In the genomic region with DNA sequence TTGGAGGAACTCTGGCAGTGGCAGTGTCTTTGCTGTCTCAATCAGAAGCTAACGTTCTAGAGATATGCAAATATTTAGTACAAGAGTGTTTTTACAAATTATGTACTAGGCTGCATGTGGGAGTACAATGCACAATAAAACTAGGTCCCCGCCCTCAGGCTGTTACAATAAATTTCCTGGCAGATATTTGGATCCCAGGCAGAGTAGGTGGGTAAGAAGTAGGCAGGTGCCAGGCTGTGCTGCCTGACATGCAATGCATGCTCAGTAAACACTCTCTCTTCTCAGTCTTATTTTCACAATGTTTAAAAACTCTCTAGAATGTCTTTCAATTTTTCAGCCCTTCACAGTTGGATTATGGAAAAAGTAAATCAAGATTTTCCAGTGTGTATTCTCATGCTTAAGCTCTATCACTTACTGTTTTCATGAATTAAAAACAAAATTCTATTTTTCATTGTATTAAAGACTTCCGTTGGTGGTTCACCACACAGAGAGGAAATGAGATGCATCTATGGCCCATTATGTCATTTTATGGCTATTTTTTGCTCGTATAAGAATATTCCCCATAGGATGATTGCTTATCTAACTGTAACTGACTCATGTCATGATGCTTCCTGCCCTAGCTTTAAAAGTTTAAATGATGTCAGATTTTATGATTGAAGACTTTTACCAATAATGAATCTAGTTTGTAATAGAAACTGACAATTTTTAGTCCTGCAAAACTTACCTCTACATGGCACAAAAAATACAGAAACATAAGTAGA, we compare ENCODE assay signal across 1 cellular context.
TF ChIP-seq lines count a peak whose summit lies in the region.

No MANE protein-coding gene starts in this region.

TF ChIP-seq in SK-N-SH, 30 proteins besides CTCF, POLR2A, EP300 and RAD21 (continued from another document):
- TF ChIP-seq, protein P1, sequence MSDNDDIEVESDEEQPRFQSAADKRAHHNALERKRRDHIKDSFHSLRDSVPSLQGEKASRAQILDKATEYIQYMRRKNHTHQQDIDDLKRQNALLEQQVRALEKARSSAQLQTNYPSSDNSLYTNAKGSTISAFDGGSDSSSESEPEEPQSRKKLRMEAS (IDR thresholded peaks at IDR 0.05; ENCODE audit: low read depth), result no peak
- TF ChIP-seq TCF12 (IDR thresholded peaks at IDR 0.05) (peak; percentile 59), NRF1 (IDR thresholded peaks at IDR 0.05; ENCODE audit: low read depth, low read length) (no peak), FOXJ3 (CRISPR knock-in tag; IDR thresholded peaks at IDR 0.05) (no peak), TEAD4 (IDR thresholded peaks at IDR 0.05; ENCODE audit: borderline replicate concordance, insufficient read depth) (no peak), SIN3A (IDR thresholded peaks at IDR 0.05; ENCODE audit: borderline replicate concordance, low read depth, low read length) (no peak), CHD2 (IDR thresholded peaks at IDR 0.05; ENCODE audit: low read length, partially characterized antibody) (no peak), FOXM1 (IDR thresholded peaks at IDR 0.05; ENCODE audit: low read depth) (0 out of 2 replicates have a peak, but pooled peaks have one; percentile 45), MEF2A (IDR thresholded peaks at IDR 0.05; ENCODE audit: borderline replicate concordance, low read depth) (peak; percentile 68), NFIC (IDR thresholded peaks at IDR 0.05; ENCODE audit: borderline replicate concordance) (no peak), GATA2 (CRISPR knock-in tag; IDR thresholded peaks at IDR 0.05) (no peak), SMC3 (IDR thresholded peaks at IDR 0.05; ENCODE audit: low read depth, low read length) (no peak), POLR2AphosphoS5 (IDR thresholded peaks at IDR 0.05; ENCODE audit: low read depth, low read length) (no peak), RXRA (IDR thresholded peaks at IDR 0.05; ENCODE audit: borderline replicate concordance, low read depth) (0 out of 2 replicates have a peak, but pooled peaks have one; percentile 25), TAF1 (IDR thresholded peaks at IDR 0.05; ENCODE audit: borderline replicate concordance, low read depth, low read length) (no peak), YY1 (IDR thresholded peaks at IDR 0.05; ENCODE audit: low read depth) (no peak), JUND (IDR thresholded peaks at IDR 0.05) (peak; percentile 67), ELF1 (IDR thresholded peaks at IDR 0.05) (no peak), RFX5 (IDR thresholded peaks at IDR 0.05; ENCODE audit: low read length) (no peak), EZH2phosphoT487 (IDR thresholded peaks at IDR 0.05; ENCODE audit: borderline replicate concordance, low read depth) (no peak), GABPA (IDR thresholded peaks at IDR 0.05; ENCODE audit: low read depth) (no peak)
- TF ChIP-seq, protein P2, sequence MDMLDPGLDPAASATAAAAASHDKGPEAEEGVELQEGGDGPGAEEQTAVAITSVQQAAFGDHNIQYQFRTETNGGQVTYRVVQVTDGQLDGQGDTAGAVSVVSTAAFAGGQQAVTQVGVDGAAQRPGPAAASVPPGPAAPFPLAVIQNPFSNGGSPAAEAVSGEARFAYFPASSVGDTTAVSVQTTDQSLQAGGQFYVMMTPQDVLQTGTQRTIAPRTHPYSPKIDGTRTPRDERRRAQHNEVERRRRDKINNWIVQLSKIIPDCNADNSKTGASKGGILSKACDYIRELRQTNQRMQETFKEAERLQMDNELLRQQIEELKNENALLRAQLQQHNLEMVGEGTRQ (IDR thresholded peaks at IDR 0.05; ENCODE audit: borderline replicate concordance, low read depth, low read length), result no peak
- TF ChIP-seq, protein P3, sequence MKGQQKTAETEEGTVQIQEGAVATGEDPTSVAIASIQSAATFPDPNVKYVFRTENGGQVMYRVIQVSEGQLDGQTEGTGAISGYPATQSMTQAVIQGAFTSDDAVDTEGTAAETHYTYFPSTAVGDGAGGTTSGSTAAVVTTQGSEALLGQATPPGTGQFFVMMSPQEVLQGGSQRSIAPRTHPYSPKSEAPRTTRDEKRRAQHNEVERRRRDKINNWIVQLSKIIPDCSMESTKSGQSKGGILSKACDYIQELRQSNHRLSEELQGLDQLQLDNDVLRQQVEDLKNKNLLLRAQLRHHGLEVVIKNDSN (IDR thresholded peaks at IDR 0.05; ENCODE audit: borderline replicate concordance, low read depth), result no peak
- TF ChIP-seq, protein P4, sequence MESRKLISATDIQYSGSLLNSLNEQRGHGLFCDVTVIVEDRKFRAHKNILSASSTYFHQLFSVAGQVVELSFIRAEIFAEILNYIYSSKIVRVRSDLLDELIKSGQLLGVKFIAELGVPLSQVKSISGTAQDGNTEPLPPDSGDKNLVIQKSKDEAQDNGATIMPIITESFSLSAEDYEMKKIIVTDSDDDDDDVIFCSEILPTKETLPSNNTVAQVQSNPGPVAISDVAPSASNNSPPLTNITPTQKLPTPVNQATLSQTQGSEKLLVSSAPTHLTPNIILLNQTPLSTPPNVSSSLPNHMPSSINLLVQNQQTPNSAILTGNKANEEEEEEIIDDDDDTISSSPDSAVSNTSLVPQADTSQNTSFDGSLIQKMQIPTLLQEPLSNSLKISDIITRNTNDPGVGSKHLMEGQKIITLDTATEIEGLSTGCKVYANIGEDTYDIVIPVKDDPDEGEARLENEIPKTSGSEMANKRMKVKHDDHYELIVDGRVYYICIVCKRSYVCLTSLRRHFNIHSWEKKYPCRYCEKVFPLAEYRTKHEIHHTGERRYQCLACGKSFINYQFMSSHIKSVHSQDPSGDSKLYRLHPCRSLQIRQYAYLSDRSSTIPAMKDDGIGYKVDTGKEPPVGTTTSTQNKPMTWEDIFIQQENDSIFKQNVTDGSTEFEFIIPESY (IDR thresholded peaks at IDR 0.05; ENCODE audit: borderline replicate concordance, low read depth), result no peak
- TF ChIP-seq, protein P5, sequence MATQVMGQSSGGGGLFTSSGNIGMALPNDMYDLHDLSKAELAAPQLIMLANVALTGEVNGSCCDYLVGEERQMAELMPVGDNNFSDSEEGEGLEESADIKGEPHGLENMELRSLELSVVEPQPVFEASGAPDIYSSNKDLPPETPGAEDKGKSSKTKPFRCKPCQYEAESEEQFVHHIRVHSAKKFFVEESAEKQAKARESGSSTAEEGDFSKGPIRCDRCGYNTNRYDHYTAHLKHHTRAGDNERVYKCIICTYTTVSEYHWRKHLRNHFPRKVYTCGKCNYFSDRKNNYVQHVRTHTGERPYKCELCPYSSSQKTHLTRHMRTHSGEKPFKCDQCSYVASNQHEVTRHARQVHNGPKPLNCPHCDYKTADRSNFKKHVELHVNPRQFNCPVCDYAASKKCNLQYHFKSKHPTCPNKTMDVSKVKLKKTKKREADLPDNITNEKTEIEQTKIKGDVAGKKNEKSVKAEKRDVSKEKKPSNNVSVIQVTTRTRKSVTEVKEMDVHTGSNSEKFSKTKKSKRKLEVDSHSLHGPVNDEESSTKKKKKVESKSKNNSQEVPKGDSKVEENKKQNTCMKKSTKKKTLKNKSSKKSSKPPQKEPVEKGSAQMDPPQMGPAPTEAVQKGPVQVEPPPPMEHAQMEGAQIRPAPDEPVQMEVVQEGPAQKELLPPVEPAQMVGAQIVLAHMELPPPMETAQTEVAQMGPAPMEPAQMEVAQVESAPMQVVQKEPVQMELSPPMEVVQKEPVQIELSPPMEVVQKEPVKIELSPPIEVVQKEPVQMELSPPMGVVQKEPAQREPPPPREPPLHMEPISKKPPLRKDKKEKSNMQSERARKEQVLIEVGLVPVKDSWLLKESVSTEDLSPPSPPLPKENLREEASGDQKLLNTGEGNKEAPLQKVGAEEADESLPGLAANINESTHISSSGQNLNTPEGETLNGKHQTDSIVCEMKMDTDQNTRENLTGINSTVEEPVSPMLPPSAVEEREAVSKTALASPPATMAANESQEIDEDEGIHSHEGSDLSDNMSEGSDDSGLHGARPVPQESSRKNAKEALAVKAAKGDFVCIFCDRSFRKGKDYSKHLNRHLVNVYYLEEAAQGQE (IDR thresholded peaks at IDR 0.05; ENCODE audit: low read depth, low read length), result no peak
- TF ChIP-seq, protein P6, sequence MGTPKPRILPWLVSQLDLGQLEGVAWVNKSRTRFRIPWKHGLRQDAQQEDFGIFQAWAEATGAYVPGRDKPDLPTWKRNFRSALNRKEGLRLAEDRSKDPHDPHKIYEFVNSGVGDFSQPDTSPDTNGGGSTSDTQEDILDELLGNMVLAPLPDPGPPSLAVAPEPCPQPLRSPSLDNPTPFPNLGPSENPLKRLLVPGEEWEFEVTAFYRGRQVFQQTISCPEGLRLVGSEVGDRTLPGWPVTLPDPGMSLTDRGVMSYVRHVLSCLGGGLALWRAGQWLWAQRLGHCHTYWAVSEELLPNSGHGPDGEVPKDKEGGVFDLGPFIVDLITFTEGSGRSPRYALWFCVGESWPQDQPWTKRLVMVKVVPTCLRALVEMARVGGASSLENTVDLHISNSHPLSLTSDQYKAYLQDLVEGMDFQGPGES (IDR thresholded peaks at IDR 0.05; ENCODE audit: low read depth, low read length), result no peak
- TF ChIP-seq, protein P7, sequence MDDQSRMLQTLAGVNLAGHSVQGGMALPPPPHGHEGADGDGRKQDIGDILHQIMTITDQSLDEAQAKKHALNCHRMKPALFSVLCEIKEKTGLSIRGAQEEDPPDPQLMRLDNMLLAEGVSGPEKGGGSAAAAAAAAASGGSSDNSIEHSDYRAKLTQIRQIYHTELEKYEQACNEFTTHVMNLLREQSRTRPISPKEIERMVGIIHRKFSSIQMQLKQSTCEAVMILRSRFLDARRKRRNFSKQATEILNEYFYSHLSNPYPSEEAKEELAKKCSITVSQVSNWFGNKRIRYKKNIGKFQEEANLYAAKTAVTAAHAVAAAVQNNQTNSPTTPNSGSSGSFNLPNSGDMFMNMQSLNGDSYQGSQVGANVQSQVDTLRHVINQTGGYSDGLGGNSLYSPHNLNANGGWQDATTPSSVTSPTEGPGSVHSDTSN (IDR thresholded peaks at IDR 0.05), result peak; percentile 87
